8 cellular contexts compared by ENCODE assay signal in genomic region chr7:27147211-27148030, GRCh38. TPM values are rescaled to one million over a fixed set of nuclear protein-coding genes. Genes with fewer than 3 reads are reported as not detected.
DNase-seq lines count a peak whose midpoint lies in the region; ATAC-seq and TF ChIP-seq lines count a peak whose summit lies in the region.

TSS of gene HOXA6 (minus strand) at chr7:27147774. CDS start at chr7:27147749, 25 bp downstream.

- H3K36me3 ChIP-seq in H7 (replicated peaks; ENCODE audit: control insufficient read depth, insufficient read depth, low read length) (no peaks in the 10 kb centered on the region), Panc1 (ENCODE audit: control insufficient read depth, insufficient read depth, low read length) (no peaks in the 10 kb centered on the region), hepatocyte (replicated peaks; ENCODE audit: insufficient read depth, low read depth) (no peaks in the 10 kb centered on the region), brain microvascular endothelial cell (replicated peaks) (no peaks in the 10 kb centered on the region)

- peaks cover 99% of the 10 kb centered on the region for H3K27me3 ChIP-seq in H7 (ENCODE audit: control insufficient read depth, insufficient read depth, low read length)
- no peaks in the 10 kb centered on the region for H3K27me3 ChIP-seq in Panc1 (ENCODE audit: control insufficient read depth, insufficient read depth, low read length)
- H3K27me3 ChIP-seq in hepatocyte: peaks cover 95% of the 10 kb centered on the region
- H3K27me3 ChIP-seq in brain microvascular endothelial cell (replicated peaks): peaks cover 95% of the 10 kb centered on the region

- H3K27ac ChIP-seq in Panc1 (ENCODE audit: low read length) (peak within 1 kb of the TSS; percentile 24), hepatocyte (no peak within 1 kb of the TSS), skin epidermis (peak within 1 kb of the TSS in 14 of 21 experiments; percentile 3 to 79 (median 54)), brain microvascular endothelial cell (no peak within 1 kb of the TSS)

- no peaks in the 10 kb centered on the region for H3K79me2 ChIP-seq in hepatocyte

- TF ChIP-seq CTCF in Panc1 (IDR thresholded peaks at IDR 0.05) (no peak), hepatocyte (IDR thresholded peaks at IDR 0.05; ENCODE audit: poor library complexity) (no peak), brain microvascular endothelial cell (IDR thresholded peaks at IDR 0.05; ENCODE audit: low read depth, low read length, missing control alignments) (no peak)

- POLR2A ChIA-PET in Panc1 (lab: Charles Lee): no interaction called here

- H3K4me3 ChIP-seq in H7 (ENCODE audit: insufficient read depth, low read depth, low read length): no peak within 1 kb of the TSS; the same call in 1 of the 2 replicates
- H3K4me3 ChIP-seq in Panc1 (ENCODE audit: low read depth in 2 of 2, low read length in 2 of 2): no peak within 1 kb of the TSS
- H3K4me3 ChIP-seq in hepatocyte: no peak within 1 kb of the TSS
- H3K4me3 ChIP-seq in skin epidermis: peak within 1 kb of the TSS; percentile 20 to 43 (median 38)
- H3K4me3 ChIP-seq in brain microvascular endothelial cell (ENCODE audit: low read depth, low read length): no peak within 1 kb of the TSS

- CTCF ChIA-PET in Panc1 (lab: Charles Lee): no interaction called here

- no peak within 1 kb of the TSS for H2AFZ ChIP-seq in hepatocyte

- no peak for ATAC-seq in Panc1
- ATAC-seq in GM19395 (IDR thresholded peaks at IDR 0.05; ENCODE audit: unreplicated experiment): no peak
- no peak for ATAC-seq in HG03095 (IDR thresholded peaks at IDR 0.05; ENCODE audit: unreplicated experiment)

- in situ Hi-C loops in Panc1 (cut with HindIII; ENCODE audit: low pct_unique_long_range_greater_than_20kb, low sequenced_read_pairs) (no loop called here), brain microvascular endothelial cell (cut with HindIII; ENCODE audit: low pct_ligation_motif_present, low sequenced_read_pairs) (no loop called here)

- no peaks in the 10 kb centered on the region for H3K9me2 ChIP-seq in hepatocyte (replicated peaks; ENCODE audit: insufficient read depth)

- H3K9me3 ChIP-seq in Panc1 (ENCODE audit: control insufficient read depth, insufficient read depth, low read depth, low read length) (no peaks in the 10 kb centered on the region), hepatocyte (ENCODE audit: low read depth) (no peaks in the 10 kb centered on the region)

- H3K4me1 ChIP-seq in Panc1 (ENCODE audit: control insufficient read depth, insufficient read depth, low read length) (peaks cover 22% of the 10 kb centered on the region), hepatocyte (ENCODE audit: insufficient read depth) (peaks cover 17% of the 10 kb centered on the region)

- 17% methylated on average over 48 of the region's 63 CpGs for WGBS in hepatocyte (ENCODE audit: low lambda C conversion rate, missing lambda C conversion rate)

- intact Hi-C loops in Panc1 (cut with micrococcal nuclease; ENCODE audit: unreplicated experiment): no loop called here

- no TSS peak for BruUV-seq in Panc1 (replicated peaks; lab: Mats Ljungman, UMichigan)

- DNase-seq in H7 (peak; percentile 81), Panc1 (ENCODE audit: low read depth, low spot score) (no peak), hepatocyte (ENCODE audit: low spot score) (no peak), brain microvascular endothelial cell (no peak), activated T-cell treated with anti-CD3 and anti-CD28 coated beads for 4 hours (no peak)

- no peaks in the 10 kb centered on the region for H4K20me1 ChIP-seq in hepatocyte (ENCODE audit: insufficient read depth, poor library complexity, severe bottlenecking)

- H3K4me2 ChIP-seq in hepatocyte: peak within 1 kb of the TSS; percentile 73

RNA-seq across cellular contexts. Expression of gene HOXA6, which starts in this region (rescaled TPM):
- total RNA-seq in H7 (2014; rRNA removed; shearing (Covaris generic)): not detected in 2 replicates
- total RNA-seq in Panc1 (2021; ENCODE audit: unreplicated experiment): 3.3 TPM
- polyA plus RNA-seq in Panc1 (2012; ENCODE audit: insufficient read length): 4.8 TPM
- total RNA-seq in hepatocyte: not detected in 2 replicates
- polyA plus RNA-seq in hepatocyte: 0.16 and 0.23 TPM in 2 replicates

Comparison
In these comparisons a context has a peak if more than half of its experiments do, and no peak if none do; other contexts are left out.
1. Peak in DNase-seq in H7; RNA of the gene not detected or under 1 TPM.
2. H3K4me3 ChIP-seq: peak in skin epidermis (7 of 7); none in H7 (single experiment), Panc1 (0 of 2), hepatocyte (single experiment) and brain microvascular endothelial cell (single experiment).
3. H3K27ac ChIP-seq: peak in Panc1 (single experiment) and skin epidermis (14 of 21); none in hepatocyte (single experiment) and brain microvascular endothelial cell (single experiment).